ENCODE assay signal across 8 cellular contexts in genomic region chr9:128249914-128250838, GRCh38. TPM values are rescaled to one million over a fixed set of nuclear protein-coding genes. Genes with fewer than 3 reads are reported as not detected.
DNase-seq lines count a peak whose midpoint lies in the region; ATAC-seq and TF ChIP-seq lines count a peak whose summit lies in the region.

No MANE protein-coding gene starts in this region.

- no peaks in the 10 kb centered on the region for H3K36me3 Mint-ChIP-seq in CD4-positive, CD25-positive, alpha-beta regulatory T cell

- H3K27me3 ChIP-seq in CD4-positive, CD25-positive, alpha-beta regulatory T cell (ENCODE audit: control insufficient read depth, insufficient read depth, low read length), result no peaks in the 10 kb centered on the region
- H3K27me3 ChIP-seq in right atrium auricular region (no peaks in the 10 kb centered on the region), skeletal muscle satellite cell (ENCODE audit: control insufficient read depth, insufficient read depth, low read length) (no peaks in the 10 kb centered on the region)

- H3K27ac Mint-ChIP-seq in CD4-positive, CD25-positive, alpha-beta regulatory T cell, result peak overlapping the region; percentile 82 to 95 (median 95)

- peak overlapping the region; percentile 37 for H3K4me2 ChIP-seq in skeletal muscle satellite cell (ENCODE audit: low read length)

- H3K36me3 ChIP-seq in CD4-positive, CD25-positive, alpha-beta regulatory T cell (ENCODE audit: control insufficient read depth, insufficient read depth, low read length), result no peaks in the 10 kb centered on the region
- H3K36me3 ChIP-seq in right atrium auricular region, result no peaks in the 10 kb centered on the region
- no peaks in the 10 kb centered on the region for H3K36me3 ChIP-seq in skeletal muscle satellite cell (ENCODE audit: insufficient read depth, low read length)

- no peaks in the 10 kb centered on the region for H3K9me3 Mint-ChIP-seq in CD4-positive, CD25-positive, alpha-beta regulatory T cell

- peak; percentile 93 for ATAC-seq in CD4-positive, CD25-positive, alpha-beta regulatory T cell (ENCODE audit: low read depth in 2 of 2)
- peak; percentile 93 for ATAC-seq in GM19438 (IDR thresholded peaks at IDR 0.05; ENCODE audit: low read depth, unreplicated experiment)
- ATAC-seq in HG03565 (IDR thresholded peaks at IDR 0.05; ENCODE audit: unreplicated experiment), result peak; percentile 80

- peaks cover 19% of the 10 kb centered on the region for H3K4me1 ChIP-seq in CD4-positive, CD25-positive, alpha-beta regulatory T cell (ENCODE audit: control insufficient read depth, insufficient read depth, low read length, poor library complexity, severe bottlenecking)
- H3K4me1 ChIP-seq in right atrium auricular region, result peaks cover 0 to 28% of the 10 kb centered on the region in 2 donors
- peaks cover 19% of the 10 kb centered on the region for H3K4me1 ChIP-seq in skeletal muscle satellite cell (ENCODE audit: control insufficient read depth, insufficient read depth, low read length)

- H3K9ac ChIP-seq in skeletal muscle satellite cell (ENCODE audit: low read depth, low read length), result no peak overlapping the region

- peak overlapping the region; percentile 34 for H3K4me3 ChIP-seq in CD4-positive, CD25-positive, alpha-beta regulatory T cell (ENCODE audit: low read depth, low read length)
- peak overlapping the region; percentile 30 to 47 for H3K4me3 ChIP-seq in right atrium auricular region
- H3K4me3 ChIP-seq in skeletal muscle satellite cell (ENCODE audit: low read length), result peak overlapping the region; percentile 30

- peaks cover 0 to 23% (median 12%) of the 10 kb centered on the region in 4 donors for H3K4me1 Mint-ChIP-seq in CD4-positive, CD25-positive, alpha-beta regulatory T cell

- no peaks in the 10 kb centered on the region for H3K9me3 ChIP-seq in CD4-positive, CD25-positive, alpha-beta regulatory T cell (ENCODE audit: control insufficient read depth in 2 of 2, low read length in 2 of 2)
- H3K9me3 ChIP-seq in right atrium auricular region (no peaks in the 10 kb centered on the region), skeletal muscle satellite cell (replicated peaks; ENCODE audit: low read length) (no peaks in the 10 kb centered on the region)

- H3K4me3 Mint-ChIP-seq in CD4-positive, CD25-positive, alpha-beta regulatory T cell, result peak overlapping the region; percentile 87 to 90 (median 90)

- DNase-seq in CD4-positive, CD25-positive, alpha-beta regulatory T cell, result peak; percentile 89 to 98 (median 96)
- DNase-seq in T-helper 9 cell, result peak; percentile 100
- DNase-seq in anterior cingulate cortex (lab: John Stamatoyannopoulos, UW), result peak in 37 of 58 donors; percentile 13 to 80 (median 48)
- DNase-seq in right atrium auricular region (ENCODE audit: low spot score), result no peak
- DNase-seq in NCI-H2107 treated with DMSO at 0.1 percent for 48 hours (lab: John Stamatoyannopoulos, UW; ENCODE audit: unreplicated experiment), result no peak

- peaks cover 6% of the 10 kb centered on the region for H3K27me3 Mint-ChIP-seq in CD4-positive, CD25-positive, alpha-beta regulatory T cell

- H3K27ac ChIP-seq in CD4-positive, CD25-positive, alpha-beta regulatory T cell (ENCODE audit: insufficient read depth, low read length, poor library complexity, severe bottlenecking), result peak overlapping the region; percentile 80
- no peak overlapping the region for H3K27ac ChIP-seq in right atrium auricular region

- TF ChIP-seq CTCF in right atrium auricular region (IDR thresholded peaks at IDR 0.05), result no peak

RNA-seq across cellular contexts. Expression of gene GOLGA2, which starts 25.6 kb away (rescaled TPM):
- total RNA-seq in CD4-positive, CD25-positive, alpha-beta regulatory T cell, result 55.8 TPM
- polyA plus RNA-seq in CD4-positive, CD25-positive, alpha-beta regulatory T cell, result 1 to 10 TPM; 3.7 to 5.0 (median 4.1) TPM
- 10 to 100 TPM; 83.3 to 91.6 TPM for total RNA-seq in right atrium auricular region
- total RNA-seq in skeletal muscle satellite cell (2012; rRNA removed), result 60.5 and 62.6 TPM in 2 replicates

RNA-seq across cellular contexts. Expression of gene SWI5, which starts 25.9 kb away (rescaled TPM):
- total RNA-seq in CD4-positive, CD25-positive, alpha-beta regulatory T cell, result 10.6 TPM
- 10 to 100 TPM; 19.8 to 27.1 (median 22.5) TPM for polyA plus RNA-seq in CD4-positive, CD25-positive, alpha-beta regulatory T cell
- 10 to 100 TPM; 21.5 to 23.0 TPM for total RNA-seq in right atrium auricular region
- total RNA-seq in skeletal muscle satellite cell (2012; rRNA removed), result 29.2 and 32.1 TPM in 2 replicates

RNA-seq across cellular contexts. Expression of gene DNM1, which starts 47.0 kb away (rescaled TPM):
- 1.5 TPM for total RNA-seq in CD4-positive, CD25-positive, alpha-beta regulatory T cell
- polyA plus RNA-seq in CD4-positive, CD25-positive, alpha-beta regulatory T cell, result not detected
- total RNA-seq in right atrium auricular region, result 1 to 10 TPM; 2.5 to 3.9 TPM
- 1.0 and 4.2 TPM in 2 replicates for total RNA-seq in skeletal muscle satellite cell (2012; rRNA removed)

RNA-seq across cellular contexts. Expression of gene CIZ1, which starts 58.8 kb away (rescaled TPM):
- total RNA-seq in CD4-positive, CD25-positive, alpha-beta regulatory T cell, result 128 TPM
- 1 to 10 TPM; 7.2 to 9.3 (median 8.0) TPM for polyA plus RNA-seq in CD4-positive, CD25-positive, alpha-beta regulatory T cell
- total RNA-seq in right atrium auricular region, result 10 to 100 TPM; 41.6 to 45.9 TPM
- 22.1 and 31.5 TPM in 2 replicates for total RNA-seq in skeletal muscle satellite cell (2012; rRNA removed)

Comparison
In these comparisons a context has a peak if more than half of its experiments do, and no peak if none do; other contexts are left out.
1. DNase-seq: peak in CD4-positive, CD25-positive, alpha-beta regulatory T cell (3 of 3), T-helper 9 cell (single experiment) and anterior cingulate cortex (37 of 58); none in right atrium auricular region (single experiment) and NCI-H2107 treated with DMSO at 0.1 percent for 48 hours (single experiment).
2. Peak in every context shown above with its lines, with median percentiles within 50 percentile points of each other: ATAC-seq and H3K4me3 ChIP-seq.